ENCODE assay signal across 11 cellular contexts in the genomic region with DNA sequence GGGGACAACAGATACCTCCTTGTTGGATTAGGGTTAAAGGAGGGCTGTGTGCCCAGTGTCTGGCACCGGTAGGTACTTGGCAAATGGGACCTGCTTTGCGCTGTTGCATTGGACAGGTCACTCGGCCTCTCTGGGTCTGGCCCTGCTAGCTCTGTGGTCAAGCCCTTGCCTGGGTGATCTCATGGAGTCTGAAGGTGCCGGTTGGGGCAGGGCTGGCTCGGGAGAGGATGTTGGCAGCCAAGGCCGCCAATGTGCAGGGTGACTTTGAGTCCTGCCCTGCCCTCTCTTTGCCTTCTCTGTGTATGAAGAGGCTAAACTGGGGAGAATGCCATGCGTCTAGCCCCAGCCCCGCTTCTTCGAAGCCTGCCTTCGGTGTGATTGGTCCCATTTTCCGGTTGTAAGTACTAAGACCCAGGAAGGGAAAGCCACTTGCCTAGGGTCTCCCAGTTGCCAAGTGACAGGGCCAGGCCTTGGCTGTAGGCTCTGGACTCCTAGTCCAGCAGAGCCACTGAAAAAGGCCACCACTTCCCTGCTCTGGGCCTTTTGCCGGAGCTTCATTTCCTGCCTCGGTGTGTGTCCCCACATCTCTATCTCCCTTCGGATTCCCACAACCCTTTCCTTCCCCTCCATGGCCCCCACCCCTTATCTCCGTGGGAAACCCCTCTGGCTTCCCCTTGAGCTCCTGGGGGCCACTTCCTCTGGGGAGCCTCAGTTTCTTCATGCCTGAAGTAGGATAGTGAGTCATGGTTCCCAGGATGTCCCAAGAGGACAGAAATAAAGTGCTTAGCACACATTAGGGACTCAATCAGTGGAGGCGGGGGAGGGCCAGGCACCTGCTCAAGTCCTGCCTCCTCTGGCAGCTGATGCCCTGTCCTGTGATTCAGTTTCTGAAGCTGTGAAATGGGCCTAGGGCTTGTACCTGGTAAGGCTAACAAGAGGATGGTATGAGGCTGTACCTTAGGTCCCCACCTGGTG. TPM values are rescaled to one million over a fixed set of nuclear protein-coding genes. Genes with fewer than 3 reads are reported as not detected.
A peak's percentile ranks its signal among the peaks of the same experiment; 100 is the strongest.
DNase-seq lines count a peak whose midpoint lies in the region; ATAC-seq and TF ChIP-seq lines count a peak whose summit lies in the region.
"Had no signal": no experiment of that assay in that cellular context is flagged by ENCODE, and none has a peak within 500 bp of the region (broad histone marks: within the 10 kb centered on the region; RNA-seq: fewer than 3 reads in every experiment).

No MANE protein-coding gene starts in this region.

- H3K18ac ChIP-seq in mesenchymal stem cell (ENCODE audit: low read depth in 1 of 2, low read length in 2 of 2) = no peak overlapping the region

- H3K36me3 ChIP-seq in mesenchymal stem cell (ENCODE audit: control insufficient read depth in 1 of 2, insufficient read depth in 2 of 2, low read depth in 1 of 2, low read length in 2 of 2) (peaks cover 12 to 57% of the 10 kb centered on the region in 2 experiments), SJCRH30 (no peaks in the 10 kb centered on the region)

- no peak overlapping the region for H4K8ac ChIP-seq in mesenchymal stem cell (ENCODE audit: low read length)

- no peak overlapping the region for H3K4ac ChIP-seq in mesenchymal stem cell (ENCODE audit: low read depth in 1 of 2, low read length in 2 of 2)

- peak overlapping the region; percentile 42 for H2AK5ac ChIP-seq in mesenchymal stem cell (ENCODE audit: low read length, severe bottlenecking)

- intact Hi-C loops in natural killer cell (cut with micrococcal nuclease) = no loop called here

- no peak overlapping the region for H3K23ac ChIP-seq in mesenchymal stem cell (ENCODE audit: low read length in 2 of 2)

- H2BK5ac ChIP-seq in mesenchymal stem cell (ENCODE audit: low read depth, low read length, poor library complexity, severe bottlenecking) = no peak overlapping the region

- peaks cover 48% of the 10 kb centered on the region for H3K4me1 ChIP-seq in mesenchymal stem cell (ENCODE audit: control insufficient read depth, insufficient read depth, low read depth, low read length)
- H3K4me1 ChIP-seq in SJCRH30 = no peaks in the 10 kb centered on the region; the same call in 1 of the 2 replicates

- H3K14ac ChIP-seq in mesenchymal stem cell (ENCODE audit: low read length in 2 of 2) = no peak overlapping the region

- H3K4me2 ChIP-seq in mesenchymal stem cell (ENCODE audit: low read length, poor library complexity, severe bottlenecking) = no peak overlapping the region

- H3K27me3 Mint-ChIP-seq in natural killer cell treated with Interleukin-12 subunit alpha and Interleukin-12 subunit beta and Interleukin-15 and Interleukin-18, amount 100 ng/mL, for 72 hours = no peaks in the 10 kb centered on the region
- H3K27me3 Mint-ChIP-seq in natural killer cell (ENCODE audit: low read depth in 2 of 2) = no peaks in the 10 kb centered on the region

- H3K27ac Mint-ChIP-seq in natural killer cell treated with Interleukin-12 subunit alpha and Interleukin-12 subunit beta and Interleukin-15 and Interleukin-18, amount 100 ng/mL, for 72 hours = peak overlapping the region in 1 of 2 donors; percentile 47
- no peak overlapping the region for H3K27ac Mint-ChIP-seq in natural killer cell

- no peak overlapping the region for H2BK12ac ChIP-seq in mesenchymal stem cell (ENCODE audit: low read length in 2 of 2)

- peaks cover 44% of the 10 kb centered on the region for H3K79me1 ChIP-seq in mesenchymal stem cell (replicated peaks; ENCODE audit: low read length, poor library complexity, severe bottlenecking)

- H4K91ac ChIP-seq in mesenchymal stem cell (ENCODE audit: low read length) = no peak overlapping the region

- ATAC-seq in natural killer cell treated with Interleukin-12 subunit alpha and Interleukin-12 subunit beta and Interleukin-15 and Interleukin-18, amount 100 ng/mL, for 72 hours = no peak
- no peak for ATAC-seq in natural killer cell
- no peak for ATAC-seq in HG03520 (IDR thresholded peaks at IDR 0.05; ENCODE audit: unreplicated experiment)

- no peak overlapping the region for H3K9ac ChIP-seq in mesenchymal stem cell (ENCODE audit: low read length)

- no peak for TF ChIP-seq CTCF in natural killer cell (IDR thresholded peaks at IDR 0.05)

- H3K27me3 ChIP-seq in mesenchymal stem cell (ENCODE audit: control insufficient read depth in 1 of 2, insufficient read depth in 1 of 2, low read length in 2 of 2) (no peaks in the 10 kb centered on the region), SJCRH30 (no peaks in the 10 kb centered on the region; the same call in 1 of the 2 replicates)

- no peak overlapping the region for H3K4me3 Mint-ChIP-seq in natural killer cell treated with Interleukin-12 subunit alpha and Interleukin-12 subunit beta and Interleukin-15 and Interleukin-18, amount 100 ng/mL, for 72 hours
- H3K4me3 Mint-ChIP-seq in natural killer cell = no peak overlapping the region

- DNase-seq in natural killer cell treated with Interleukin-12 subunit alpha and Interleukin-12 subunit beta and Interleukin-15 and Interleukin-18, amount 100 ng/mL, for 72 hours (ENCODE audit: low spot score) = peak; percentile 40
- DNase-seq in natural killer cell (no peak), amniotic epithelial cell (ENCODE audit: low read depth) (peak; percentile 40), mesenchymal stem cell (peak; percentile 54), SJCRH30 (no peak), cerebellar nuclear complex (lab: John Stamatoyannopoulos, UW) (no peak), NCI-H2171 (lab: John Stamatoyannopoulos, UW) (no peak)
- DNase-seq: CD4-positive, CD25-positive, alpha-beta regulatory T cell; NCI-H2081; occipital lobe had no signal

- 86% methylated on average over 16 of the region's 16 CpGs for WGBS in mesenchymal stem cell

- no peaks in the 10 kb centered on the region for H3K36me3 Mint-ChIP-seq in natural killer cell treated with Interleukin-12 subunit alpha and Interleukin-12 subunit beta and Interleukin-15 and Interleukin-18, amount 100 ng/mL, for 72 hours
- no peaks in the 10 kb centered on the region for H3K36me3 Mint-ChIP-seq in natural killer cell
- H3K36me3 Mint-ChIP-seq: CD4-positive, CD25-positive, alpha-beta regulatory T cell had no signal

- no peak overlapping the region for H2AFZ ChIP-seq in mesenchymal stem cell (ENCODE audit: low read depth, low read length)

- no peaks in the 10 kb centered on the region for H3K9me3 Mint-ChIP-seq in natural killer cell treated with Interleukin-12 subunit alpha and Interleukin-12 subunit beta and Interleukin-15 and Interleukin-18, amount 100 ng/mL, for 72 hours
- no peaks in the 10 kb centered on the region for H3K9me3 Mint-ChIP-seq in natural killer cell
- H3K9me3 Mint-ChIP-seq: CD4-positive, CD25-positive, alpha-beta regulatory T cell had no signal

- H3K9me3 ChIP-seq in mesenchymal stem cell (ENCODE audit: control insufficient read depth, low read length) (no peaks in the 10 kb centered on the region), SJCRH30 (replicated peaks) (no peaks in the 10 kb centered on the region)

- H3K27ac ChIP-seq in mesenchymal stem cell (ENCODE audit: low read length, poor library complexity, severe bottlenecking) (no peak overlapping the region), SJCRH30 (no peak overlapping the region)

- H2BK15ac ChIP-seq in mesenchymal stem cell (ENCODE audit: low read depth, poor library complexity, severe bottlenecking) = no peak overlapping the region

- H2BK120ac ChIP-seq in mesenchymal stem cell (ENCODE audit: low read depth, low read length) = no peak overlapping the region

- peaks cover 4 to 16% of the 10 kb centered on the region in 2 donors for H3K4me1 Mint-ChIP-seq in natural killer cell treated with Interleukin-12 subunit alpha and Interleukin-12 subunit beta and Interleukin-15 and Interleukin-18, amount 100 ng/mL, for 72 hours (ENCODE audit: low read depth in 2 of 2)
- H3K4me1 Mint-ChIP-seq in natural killer cell = peaks cover 0 to 28% of the 10 kb centered on the region in 2 donors

- H3K4me3 ChIP-seq in mesenchymal stem cell (ENCODE audit: insufficient read depth in 1 of 2, low read depth in 1 of 2, low read length in 2 of 2) (no peak overlapping the region), SJCRH30 (no peak overlapping the region)

RNA-seq across cellular contexts. Expression of a gene that starts 3.9 kb away (rescaled TPM):
- total RNA-seq in natural killer cell treated with Interleukin-12 subunit alpha and Interleukin-12 subunit beta and Interleukin-15 and Interleukin-18, amount 100 ng/mL, for 72 hours = 1 to 10 TPM; 6.8 to 8.6 TPM
- total RNA-seq in natural killer cell = 10 to 100 TPM in 2 of 3 donors, 1 to 10 TPM in 1; 2.3 to 15.6 (median 10.5) TPM
- 9.6 TPM for polyA plus RNA-seq in mesenchymal stem cell (2013, experiment 1 of 2)
- 8.0 TPM for polyA plus RNA-seq in mesenchymal stem cell (2013, experiment 2 of 2)
- total RNA-seq in SJCRH30 (2014; rRNA removed; shearing (Covaris generic)) = 14.9 and 15.4 TPM in 2 replicates

Comparison
In these comparisons a context has a peak if more than half of its experiments do, and no peak if none do; other contexts are left out.
1. DNase-seq: peak in natural killer cell treated with Interleukin-12 subunit alpha and Interleukin-12 subunit beta and Interleukin-15 and Interleukin-18, amount 100 ng/mL, for 72 hours (single experiment), amniotic epithelial cell (single experiment) and mesenchymal stem cell (single experiment); none in natural killer cell (single experiment), SJCRH30 (0 of 2), cerebellar nuclear complex (0 of 2) and NCI-H2171 (single experiment).